15 cellular contexts compared by ENCODE assay signal in the genomic region with DNA sequence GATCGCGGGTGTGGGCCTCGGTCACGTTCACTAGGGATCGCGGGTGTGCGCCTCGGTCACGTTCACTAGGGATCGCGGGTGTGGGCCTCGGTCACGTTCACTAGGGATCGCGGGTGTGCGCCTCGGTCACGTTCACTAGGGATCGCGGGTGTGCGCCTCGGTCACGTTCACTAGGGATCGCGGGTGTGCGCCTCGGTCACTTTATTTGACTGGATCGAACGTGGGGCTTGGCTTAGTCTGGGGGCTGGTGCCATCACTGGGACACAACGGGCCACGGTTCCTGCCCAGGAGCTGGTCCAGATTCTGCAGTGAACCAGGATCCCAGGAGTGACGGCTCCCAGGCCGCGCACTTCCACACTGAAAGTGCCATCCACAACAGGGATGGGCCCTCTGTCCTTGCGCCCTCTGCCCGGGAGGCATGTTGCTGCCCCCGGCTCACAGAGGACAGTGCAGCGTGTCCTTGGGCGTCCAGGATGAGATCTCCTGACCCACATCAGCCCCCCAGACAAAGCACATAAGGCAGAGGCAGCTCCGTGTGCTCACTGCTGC. TPM values are rescaled to one million over a fixed set of nuclear protein-coding genes. Genes with fewer than 3 reads are reported as not detected.
"Had no signal": no experiment of that assay in that cellular context is flagged by ENCODE, and none has a peak within 500 bp of the region (broad histone marks: within the 10 kb centered on the region; RNA-seq: fewer than 3 reads in every experiment).

No MANE protein-coding gene starts in this region.

RNA-seq across cellular contexts. Expression of a gene that starts 53.6 kb away (rescaled TPM):
- total RNA-seq: activated CD4-positive, alpha-beta T cell treated with anti-CD3 and anti-CD28 coated beads, Interleukin-2, amount 10 ng/mL, durations not matched to agents 7 days and 5 days; activated CD8-positive, alpha-beta memory T cell treated with anti-CD3 and anti-CD28 coated beads, Interleukin-2, amount 10 ng/mL, durations not matched to agents 7 days and 5 days; activated CD8-positive, alpha-beta T cell treated with anti-CD3 and anti-CD28 coated beads for 36 hours; cardiac septum; chondrocyte; dermis blood vessel endothelial cell; kidney epithelial cell; left lobe of liver; natural killer cell; psoas muscle; right cardiac atrium; skeletal muscle tissue; T-helper 2 cell treated with Interferon-gamma antibody and Interleukin-4, amounts not matched to agents 100 ng/mL and 5 ng/mL, for 36 hours had no signal
- polyA plus RNA-seq: immature natural killer cell, ovary, right cardiac atrium had no signal
